ENCODE assay signal across 8 cellular contexts in genomic region chr13:42720116-42720857, GRCh38.
DNase-seq lines count a peak whose midpoint lies in the region; ATAC-seq and TF ChIP-seq lines count a peak whose summit lies in the region.

No MANE protein-coding gene starts in this region.

- intact Hi-C loops in Right ventricle myocardium inferior (cut with DNase I) = no loop called here

- ATAC-seq in Right ventricle myocardium inferior = no peak

- H3K4me3 ChIP-seq in epithelial cell of proximal tubule (ENCODE audit: low read depth, low read length) = no peak overlapping the region

- DNase-seq in activated T-cell treated with anti-CD3 and anti-CD28 coated beads for 48 hours (ENCODE audit: low read depth) (peak; percentile 12), NOMO-1 treated with dmso at 0.1 percent for 144 hours (lab: John Stamatoyannopoulos, UW; ENCODE audit: unreplicated experiment) (peak; percentile 89), epithelial cell of proximal tubule (ENCODE audit: low read depth) (peak; percentile 38), Right ventricle myocardium inferior (ENCODE audit: missing footprints) (no peak), islet precursor cell (no peak)
- no peak for DNase-seq in activated T-cell treated with anti-CD3 and anti-CD28 coated beads, Interleukin-2, amount 50 U/mL, for 1 hour
- peak; percentile 34 for DNase-seq in stimulated activated CD8-positive, alpha-beta memory T cell treated with anti-CD3 and anti-CD28 coated beads, Interleukin-4, amount 100 ng/mL, for 48 hours
- no peak for DNase-seq in activated CD8-positive, alpha-beta memory T cell treated with anti-CD3 and anti-CD28 coated beads, Interleukin-2, amount 50 U/mL, for 48 hours

- TF ChIP-seq CTCF in epithelial cell of proximal tubule (conservative IDR thresholded peaks at IDR 0.05; ENCODE audit: low read depth, low read length) = no peak

Comparison
In these comparisons a context has a peak if more than half of its experiments do, and no peak if none do; other contexts are left out.
1. DNase-seq: peak in activated T-cell treated with anti-CD3 and anti-CD28 coated beads for 48 hours (single experiment), NOMO-1 treated with dmso at 0.1 percent for 144 hours (single experiment), epithelial cell of proximal tubule (single experiment) and stimulated activated CD8-positive, alpha-beta memory T cell treated with anti-CD3 and anti-CD28 coated beads, Interleukin-4, amount 100 ng/mL, for 48 hours (single experiment); none in activated T-cell treated with anti-CD3 and anti-CD28 coated beads, Interleukin-2, amount 50 U/mL, for 1 hour (single experiment), Right ventricle myocardium inferior (single experiment), islet precursor cell (single experiment) and activated CD8-positive, alpha-beta memory T cell treated with anti-CD3 and anti-CD28 coated beads, Interleukin-2, amount 50 U/mL, for 48 hours (single experiment).